15 cellular contexts compared by ENCODE assay signal in the genomic region with DNA sequence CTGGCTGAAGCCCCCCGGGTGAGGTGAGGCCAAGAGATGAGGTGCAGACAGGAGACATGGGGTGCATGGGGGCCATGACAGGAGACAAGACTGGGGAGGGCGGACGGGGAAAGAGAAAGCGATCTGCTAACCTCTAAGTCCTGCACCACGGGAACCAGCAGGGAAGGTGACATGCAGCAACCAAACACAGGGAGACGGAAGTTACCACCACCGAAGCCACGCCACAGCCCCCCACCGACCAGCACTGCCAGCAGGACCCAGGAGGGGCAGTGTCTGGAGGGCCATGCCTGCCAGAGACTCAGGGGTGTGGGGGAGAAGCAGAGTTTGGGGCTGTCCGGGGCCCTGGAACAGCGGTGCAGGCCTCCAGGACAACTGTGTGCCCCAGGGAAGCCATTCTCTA. TPM values are rescaled to one million over a fixed set of nuclear protein-coding genes. Genes with fewer than 3 reads are reported as not detected.
A peak's percentile ranks its signal among the peaks of the same experiment; 100 is the strongest.
DNase-seq lines count a peak whose midpoint lies in the region; ATAC-seq and TF ChIP-seq lines count a peak whose summit lies in the region.
"Had no signal": no experiment of that assay in that cellular context is flagged by ENCODE, and none has a peak within 500 bp of the region (broad histone marks: within the 10 kb centered on the region; RNA-seq: fewer than 3 reads in every experiment).

No MANE protein-coding gene starts in this region.

- ATAC-seq in left cardiac atrium (no peak), left ventricle myocardium superior (no peak), memory B cell (ENCODE audit: low read depth) (no peak), omental fat pad (ENCODE audit: low FRiP score) (no peak)

- DNase-seq in left cardiac atrium (peak; percentile 13), left ventricle myocardium superior (no peak), memory B cell (ENCODE audit: low spot score in 2 of 2) (no peak), osteocyte (ENCODE audit: extremely low spot score, unreplicated experiment) (no peak), omental fat pad (ENCODE audit: low spot score) (no peak), activated T-cell treated with anti-CD3 and anti-CD28 coated beads for 4 hours (no peak), HAP-1 (ENCODE audit: low spot score in 2 of 2) (no peak)
- no peak for DNase-seq in activated CD8-positive, alpha-beta memory T cell treated with anti-CD3 and anti-CD28 coated beads for 24 hours
- DNase-seq: 8988T, Kasumi-1, NCI-H1417, NCI-H1930, NCI-H510A treated with DMSO at 0.1 percent for 48 hours, Peyer's patch had no signal

- H3K9me3 Mint-ChIP-seq in memory B cell (no peaks in the 10 kb centered on the region), osteocyte (ENCODE audit: unreplicated experiment) (no peaks in the 10 kb centered on the region)

- no peaks in the 10 kb centered on the region for H3K27me3 ChIP-seq in HAP-1 (ENCODE audit: low read depth)
- H3K27me3 ChIP-seq: Peyer's patch had no signal

- H3K27ac Mint-ChIP-seq in memory B cell (peak overlapping the region; percentile 83), osteocyte (ENCODE audit: unreplicated experiment) (peak overlapping the region; percentile 41)

- in situ Hi-C loops in HAP-1 (cut with MboI; ENCODE audit: low sequenced_read_pairs) = no loop called here

- H3K36me3 Mint-ChIP-seq in memory B cell (peaks cover 31% of the 10 kb centered on the region), osteocyte (ENCODE audit: unreplicated experiment) (peaks cover 10% of the 10 kb centered on the region)

- no peaks in the 10 kb centered on the region for H3K9me3 ChIP-seq in HAP-1
- H3K9me3 ChIP-seq: Peyer's patch had no signal

- TF ChIP-seq CTCF in osteocyte (IDR thresholded peaks at IDR 0.05) (no peak), omental fat pad (IDR thresholded peaks at IDR 0.05) (no peak)

- H3K36me3 ChIP-seq in HAP-1 (replicated peaks) = peaks cover 30% of the 10 kb centered on the region

- H3K27me3 Mint-ChIP-seq in memory B cell (no peaks in the 10 kb centered on the region), osteocyte (ENCODE audit: unreplicated experiment) (no peaks in the 10 kb centered on the region)

- H3K4me1 ChIP-seq in HAP-1 = no peaks in the 10 kb centered on the region
- H3K4me1 ChIP-seq: Peyer's patch had no signal

- H3K4me3 Mint-ChIP-seq in memory B cell (no peak overlapping the region), osteocyte (ENCODE audit: unreplicated experiment) (no peak overlapping the region)

- H3K4me1 Mint-ChIP-seq in memory B cell = no peaks in the 10 kb centered on the region
- peaks cover 7% of the 10 kb centered on the region for H3K4me1 Mint-ChIP-seq in osteocyte (ENCODE audit: unreplicated experiment)

- intact Hi-C loops in left cardiac atrium (cut with DNase I) = no loop called here
- intact Hi-C loops in left ventricle myocardium superior (cut with micrococcal nuclease) = no loop called here

- H3K4me3 ChIP-seq in HAP-1 = no peak overlapping the region
- H3K4me3 ChIP-seq: Peyer's patch had no signal

RNA-seq across cellular contexts. Expression of gene RASL10A, which starts 14.1 kb away (rescaled TPM):
- total RNA-seq in left cardiac atrium (1 to 10 TPM; 1.0 to 3.1 TPM), left ventricle myocardium superior (1.2 TPM), osteocyte (not detected in 2 replicates), omental fat pad (1 to 10 TPM in 2 of 4 donors, under 1 TPM in 1, not detected in 1; 0.56 to 2.6 (median 1.5) TPM)
- total RNA-seq: IMR-90 had no signal

RNA-seq across cellular contexts. Expression of gene GAS2L1, which starts 23.1 kb away (rescaled TPM):
- 10 to 100 TPM; 20.1 to 25.2 TPM for total RNA-seq in left cardiac atrium
- 23.2 TPM for total RNA-seq in left ventricle myocardium superior
- total RNA-seq in osteocyte = 21.6 and 22.3 TPM in 2 replicates
- 10 to 100 TPM; 13.4 to 29.0 (median 22.7) TPM for total RNA-seq in omental fat pad

RNA-seq across cellular contexts. Expression of gene AP1B1, which starts 58.8 kb away (rescaled TPM):
- total RNA-seq in left cardiac atrium = 10 to 100 TPM; 44.2 to 44.6 TPM
- total RNA-seq in left ventricle myocardium superior = 30.0 TPM
- 42.0 and 45.4 TPM in 2 replicates for total RNA-seq in osteocyte
- total RNA-seq in omental fat pad = 10 to 100 TPM; 58.0 to 77.3 (median 75.3) TPM
